12 cellular contexts compared by ENCODE assay signal in genomic region chr18:14189858-14190257, GRCh38. TPM values are rescaled to one million over a fixed set of nuclear protein-coding genes. Genes with fewer than 3 reads are reported as not detected.
DNase-seq lines count a peak whose midpoint lies in the region; ATAC-seq, FAIRE-seq and TF ChIP-seq lines count a peak whose summit lies in the region.
"Had no signal": no experiment of that assay in that cellular context is flagged by ENCODE, and none has a peak within 500 bp of the region (broad histone marks: within the 10 kb centered on the region; RNA-seq: fewer than 3 reads in every experiment).

No MANE protein-coding gene starts in this region.

- no peaks in the 10 kb centered on the region for H3K4me1 Mint-ChIP-seq in mesothelial cell of epicardium
- H3K4me1 Mint-ChIP-seq: central memory CD8-positive, alpha-beta T cell had no signal

- no peaks in the 10 kb centered on the region for H3K79me2 ChIP-seq in ACC112 (ENCODE audit: control insufficient read depth, insufficient read depth, low read length, unreplicated experiment)
- H3K79me2 ChIP-seq: hepatocyte had no signal

- WGBS in prostate gland, result 26% methylated on average over 1 of the region's 1 CpG

- no peaks in the 10 kb centered on the region for H3K9me3 ChIP-seq in prostate gland

- FAIRE-seq in RCC 7860 (lab: Jason Lieb, UNC), result peak; percentile 69

- H3K27ac ChIP-seq in ACC112 (ENCODE audit: low read depth, low read length), result peak overlapping the region; percentile 85
- H3K27ac ChIP-seq in prostate gland, result no peak overlapping the region
- H3K27ac ChIP-seq: hepatocyte had no signal

- H3K27ac Mint-ChIP-seq in mesothelial cell of epicardium, result no peak overlapping the region

- peaks cover 29% of the 10 kb centered on the region for H3K4me1 ChIP-seq in ACC112 (ENCODE audit: control insufficient read depth, insufficient read depth, low read length, unreplicated experiment)
- no peaks in the 10 kb centered on the region for H3K4me1 ChIP-seq in prostate gland (replicated peaks)

- TF ChIP-seq POLR2A in prostate gland (IDR thresholded peaks at IDR 0.05), result no peak

- no peaks in the 10 kb centered on the region for H3K27me3 Mint-ChIP-seq in mesothelial cell of epicardium (ENCODE audit: low read depth)
- H3K27me3 Mint-ChIP-seq: central memory CD8-positive, alpha-beta T cell had no signal

- H3K27me3 ChIP-seq in ACC112 (ENCODE audit: insufficient read depth, low read length) (no peaks in the 10 kb centered on the region), prostate gland (replicated peaks; ENCODE audit: insufficient read depth) (no peaks in the 10 kb centered on the region)
- H3K27me3 ChIP-seq: hepatocyte had no signal

- TF ChIP-seq CTCF in prostate gland (IDR thresholded peaks at IDR 0.05) (no peak), mesothelial cell of epicardium (IDR thresholded peaks at IDR 0.05; ENCODE audit: unreplicated experiment) (no peak)

- H3K36me3 ChIP-seq in ACC112 (ENCODE audit: insufficient read depth, low read length) (no peaks in the 10 kb centered on the region), prostate gland (no peaks in the 10 kb centered on the region)

- DNase-seq in RCC 7860 (ENCODE audit: low spot score) (peak; percentile 87), fibroblast of peridontal ligament (ENCODE audit: extremely low read depth) (peak; percentile 62), prostate gland (ENCODE audit: low spot score) (no peak), mesothelial cell of epicardium (ENCODE audit: low spot score in 2 of 2, unreplicated experiment in 2 of 2) (no peak), NCI-H1048 (lab: John Stamatoyannopoulos, UW) (no peak)
- DNase-seq: GOT3, NCI-H1930 had no signal

- H2AFZ ChIP-seq in ACC112 (ENCODE audit: low read length, unreplicated experiment), result no peak overlapping the region
- H2AFZ ChIP-seq: hepatocyte had no signal

- no peak overlapping the region for H3K4me3 Mint-ChIP-seq in mesothelial cell of epicardium
- H3K4me3 Mint-ChIP-seq: central memory CD8-positive, alpha-beta T cell had no signal

- H3K9me3 Mint-ChIP-seq in mesothelial cell of epicardium, result peaks cover 41% of the 10 kb centered on the region
- H3K9me3 Mint-ChIP-seq: central memory CD8-positive, alpha-beta T cell had no signal

- H3K4me3 ChIP-seq in ACC112 (ENCODE audit: low read depth, low read length) (no peak overlapping the region; the same call in 1 of the 2 replicates), prostate gland (no peak overlapping the region)
- H3K4me3 ChIP-seq: hepatocyte had no signal

- H3K36me3 Mint-ChIP-seq in mesothelial cell of epicardium, result no peaks in the 10 kb centered on the region

- intact Hi-C loops in prostate gland (cut with DNase I), result no loop called here

- ATAC-seq in GM18907 (IDR thresholded peaks at IDR 0.05; ENCODE audit: unreplicated experiment) (peak; percentile 86), HG02588 (IDR thresholded peaks at IDR 0.05; ENCODE audit: unreplicated experiment) (no peak)

RNA-seq across cellular contexts. Expression of gene ZNF519, which starts 57.6 kb away (rescaled TPM):
- total RNA-seq in prostate gland (1 to 10 TPM; 2.6 to 6.5 TPM), mesothelial cell of epicardium (19.6 to 24.0 TPM (median 22.4 TPM) in 3 replicates)

Comparison
In these comparisons a context has a peak if more than half of its experiments do, and no peak if none do; other contexts are left out.
1. DNase-seq: peak in RCC 7860 (single experiment) and fibroblast of peridontal ligament (single experiment); none in prostate gland (single experiment), mesothelial cell of epicardium (0 of 2) and NCI-H1048 (single experiment).